In genomic region chr11:15843309-15843857, GRCh38 we compare ENCODE assay signal across 15 cellular contexts.
DNase-seq lines count a peak whose midpoint lies in the region; ATAC-seq, FAIRE-seq and TF ChIP-seq lines count a peak whose summit lies in the region.
"Had no signal": no experiment of that assay in that cellular context is flagged by ENCODE, and none has a peak within 500 bp of the region (broad histone marks: within the 10 kb centered on the region; RNA-seq: fewer than 3 reads in every experiment).

No MANE protein-coding gene starts in this region.

- no peak overlapping the region for H3K4me3 ChIP-seq in endodermal cell (ENCODE audit: low read length)

- H3K36me3 ChIP-seq in endodermal cell (ENCODE audit: control insufficient read depth, insufficient read depth, low read length), result no peaks in the 10 kb centered on the region

- no peaks in the 10 kb centered on the region for H3K27me3 ChIP-seq in endodermal cell (ENCODE audit: control insufficient read depth, insufficient read depth, low read length, poor library complexity, severe bottlenecking)

- FAIRE-seq in RCC 7860 (lab: Jason Lieb, UNC), result no peak
- FAIRE-seq: GM18507, keratinocyte, TTC549 had no signal

- ATAC-seq in GM21423 (IDR thresholded peaks at IDR 0.05; ENCODE audit: unreplicated experiment), result no peak
- no peak for ATAC-seq in GM21825 (IDR thresholded peaks at IDR 0.05; ENCODE audit: unreplicated experiment)
- ATAC-seq: activated T-cell treated with anti-CD3 and anti-CD28 coated beads, Interleukin-2, amount 50 U/mL, for 72 hours had no signal

- peaks cover 26% of the 10 kb centered on the region for H3K4me1 Mint-ChIP-seq in endodermal cell

- H3K4me1 ChIP-seq in endodermal cell (ENCODE audit: control insufficient read depth, insufficient read depth, low read length), result peaks cover 30% of the 10 kb centered on the region

- H3K9me3 Mint-ChIP-seq in endodermal cell, result no peaks in the 10 kb centered on the region
- H3K9me3 Mint-ChIP-seq: CD4-positive, alpha-beta T cell had no signal

- H3K9ac ChIP-seq in endodermal cell (ENCODE audit: extremely low read depth, low read length, poor library complexity, severe bottlenecking), result no peak overlapping the region

- peak overlapping the region; percentile 30 for H3K27ac Mint-ChIP-seq in endodermal cell
- H3K27ac Mint-ChIP-seq: activated T-cell treated with anti-CD3 and anti-CD28 coated beads, Interleukin-2, amount 50 U/mL, for 72 hours; CD4-positive, alpha-beta T cell had no signal

- no peaks in the 10 kb centered on the region for H3K36me3 Mint-ChIP-seq in endodermal cell (ENCODE audit: low read depth)

- DNase-seq in EH (ENCODE audit: low read depth), result peak; percentile 33
- DNase-seq in NCI-H345 (lab: John Stamatoyannopoulos, UW), result peak; percentile 49
- DNase-seq in endodermal cell, result peak; percentile 63
- peak in 47 of 56 donors; percentile 5 to 81 (median 50) for DNase-seq in nucleus accumbens (lab: John Stamatoyannopoulos, UW)
- DNase-seq in RCC 7860 (ENCODE audit: low spot score), result no peak
- no peak for DNase-seq in RWPE1 (ENCODE audit: low spot score)
- DNase-seq: activated T-cell treated with anti-CD3 and anti-CD28 coated beads, Interleukin-2, amount 50 U/mL, for 72 hours; CD4-positive, alpha-beta T cell; effector CD4-positive, alpha-beta T cell; NCI-H82 had no signal

- CTCF ChIA-PET in RWPE1 (lab: Yijun Ruan, JAX), result no interaction called here

- 48 to 62% methylated on average over 3 to 10 of the region's 10 CpGs for WGBS in endodermal cell (ENCODE audit: insufficient coverage in 1 of 2, insufficient read length in 1 of 2), 2 experiments

- POLR2A ChIA-PET in RWPE1 (lab: Yijun Ruan, JAX; ENCODE audit: low non-redundant PET), result no interaction called here

- H3K4me3 Mint-ChIP-seq in endodermal cell, result no peak overlapping the region
- H3K4me3 Mint-ChIP-seq: activated T-cell treated with anti-CD3 and anti-CD28 coated beads, Interleukin-2, amount 50 U/mL, for 72 hours; CD4-positive, alpha-beta T cell had no signal

- H3K9me3 ChIP-seq in endodermal cell (ENCODE audit: control insufficient read depth, low read length), result no peaks in the 10 kb centered on the region

- no peaks in the 10 kb centered on the region for H3K27me3 Mint-ChIP-seq in endodermal cell (ENCODE audit: insufficient read depth)
- H3K27me3 Mint-ChIP-seq: CD4-positive, alpha-beta T cell had no signal

- H3K27ac ChIP-seq in endodermal cell (ENCODE audit: low read depth, low read length), result peak overlapping the region; percentile 67
- no peak overlapping the region for H3K27ac ChIP-seq in RWPE1

- TF ChIP-seq CTCF in endodermal cell (conservative IDR thresholded peaks at IDR 0.05) (no peak), RWPE1 (conservative IDR thresholded peaks at IDR 0.05; ENCODE audit: low read depth) (no peak)

Comparison
In these comparisons a context has a peak if more than half of its experiments do, and no peak if none do; other contexts are left out.
1. DNase-seq: peak in EH (single experiment), NCI-H345 (single experiment), endodermal cell (single experiment) and nucleus accumbens (47 of 56); none in RCC 7860 (single experiment) and RWPE1 (single experiment).